ENCODE assay signal across 8 cellular contexts in genomic region chr6:32838114-32838958, GRCh38. TPM values are rescaled to one million over a fixed set of nuclear protein-coding genes. Genes with fewer than 3 reads are reported as not detected.
DNase-seq lines count a peak whose midpoint lies in the region; FAIRE-seq and TF ChIP-seq lines count a peak whose summit lies in the region.

TAP2 (minus strand) TSS chr6:32838739; CDS start chr6:32838233, 506 bp downstream.

- TF ChIP-seq POLR2A in H54 (IDR thresholded peaks at IDR 0.05; ENCODE audit: low read depth, low read length), result peak; percentile 55; the same call in 1 of the 2 replicates
- peak; percentile 75 for TF ChIP-seq POLR2A in Raji (IDR thresholded peaks at IDR 0.05; ENCODE audit: insufficient read depth, low read depth, low read length)

- peaks cover 3% of the 10 kb centered on the region for H3K9me3 Mint-ChIP-seq in nephron progenitor cell
- H3K9me3 Mint-ChIP-seq in stimulated activated naive CD8-positive, alpha-beta T cell treated with anti-CD3 and anti-CD28 coated beads, Interleukin-15, Interleukin-2, amounts not matched to agents 100 ng/mL and 50 ng/mL, for 24 hours, result no peaks in the 10 kb centered on the region

- peak within 1 kb of the TSS; percentile 87 for H3K4me3 ChIP-seq in fibroblast of pulmonary artery (replicated peaks; ENCODE audit: low read depth, low read length)

- peaks cover 12% of the 10 kb centered on the region for H3K4me1 Mint-ChIP-seq in nephron progenitor cell
- H3K4me1 Mint-ChIP-seq in stimulated activated naive CD8-positive, alpha-beta T cell treated with anti-CD3 and anti-CD28 coated beads, Interleukin-15, Interleukin-2, amounts not matched to agents 100 ng/mL and 50 ng/mL, for 24 hours (ENCODE audit: low read depth), result peaks cover 86% of the 10 kb centered on the region

- TF ChIP-seq CTCF in fibroblast of pulmonary artery (IDR thresholded peaks at IDR 0.05; ENCODE audit: low read length, missing control alignments) (peak; percentile 87), nephron progenitor cell (IDR thresholded peaks at IDR 0.05) (peak; percentile 93)

- peak within 1 kb of the TSS; percentile 85 for H3K4me3 Mint-ChIP-seq in nephron progenitor cell
- H3K4me3 Mint-ChIP-seq in stimulated activated naive CD8-positive, alpha-beta T cell treated with anti-CD3 and anti-CD28 coated beads, Interleukin-15, Interleukin-2, amounts not matched to agents 100 ng/mL and 50 ng/mL, for 24 hours, result peak within 1 kb of the TSS; percentile 88

- in situ Hi-C loops in G401 (cut with HindIII; ENCODE audit: low sequenced_read_pairs), result no loop called here

- H3K27ac Mint-ChIP-seq in nephron progenitor cell, result no peak within 1 kb of the TSS
- H3K27ac Mint-ChIP-seq in stimulated activated naive CD8-positive, alpha-beta T cell treated with anti-CD3 and anti-CD28 coated beads, Interleukin-15, Interleukin-2, amounts not matched to agents 100 ng/mL and 50 ng/mL, for 24 hours, result peak within 1 kb of the TSS; percentile 99

- peak; percentile 64 for FAIRE-seq in H54 (lab: Jason Lieb, UNC)

- no peaks in the 10 kb centered on the region for H3K36me3 Mint-ChIP-seq in nephron progenitor cell (ENCODE audit: low read depth)
- H3K36me3 Mint-ChIP-seq in stimulated activated naive CD8-positive, alpha-beta T cell treated with anti-CD3 and anti-CD28 coated beads, Interleukin-15, Interleukin-2, amounts not matched to agents 100 ng/mL and 50 ng/mL, for 24 hours (ENCODE audit: low read depth), result peaks cover 83% of the 10 kb centered on the region

- DNase-seq in G401 (ENCODE audit: low spot score) (peak; percentile 90), H54 (ENCODE audit: insufficient read length, low spot score) (peak; percentile 83), LoVo (ENCODE audit: low spot score) (peak; percentile 91), fibroblast of pulmonary artery (ENCODE audit: low read depth) (peak; percentile 92), nephron progenitor cell (peak; percentile 99)
- peak; percentile 97 for DNase-seq in activated T-helper 9 cell treated with anti-CD3 and anti-CD28 coated beads, Interleukin-2, amount 50 U/mL, for 16 hours (ENCODE audit: low read depth)

- peaks cover 93% of the 10 kb centered on the region for H3K27me3 Mint-ChIP-seq in nephron progenitor cell (ENCODE audit: low read depth, poor library complexity)
- H3K27me3 Mint-ChIP-seq in stimulated activated naive CD8-positive, alpha-beta T cell treated with anti-CD3 and anti-CD28 coated beads, Interleukin-15, Interleukin-2, amounts not matched to agents 100 ng/mL and 50 ng/mL, for 24 hours, result no peaks in the 10 kb centered on the region

RNA-seq across cellular contexts. Expression of gene TAP2, which starts in this region (rescaled TPM):
- total RNA-seq in G401 (2014; rRNA removed; shearing (Covaris generic)), result 8.9 and 14.5 TPM in 2 replicates

Comparison
In these comparisons a context has a peak if more than half of its experiments do, and no peak if none do; other contexts are left out.
1. Peak in every context shown above with its lines: DNase-seq and H3K4me3 ChIP-seq.